In the genomic region with DNA sequence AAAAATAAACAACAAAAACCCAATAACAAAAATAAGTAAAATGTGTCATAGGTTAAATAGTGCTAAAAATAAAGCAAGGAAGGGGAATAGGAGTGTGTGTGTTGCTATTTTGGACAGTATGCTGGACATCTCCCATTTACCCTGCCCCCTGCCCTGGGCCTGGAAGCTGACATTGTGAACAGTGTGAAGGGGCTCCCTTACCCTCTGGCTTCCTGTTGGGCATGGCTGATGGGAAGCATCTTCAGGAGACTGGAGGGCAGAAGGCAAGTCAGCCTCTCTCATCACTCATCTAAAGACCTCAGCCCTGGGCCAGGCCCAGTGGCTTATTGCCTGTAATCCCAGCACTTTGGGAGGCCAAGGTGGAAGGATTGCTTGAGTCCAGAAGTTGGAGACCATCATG, we compare ENCODE assay signal across 29 cellular contexts.
"Had no signal": no experiment of that assay in that cellular context is flagged by ENCODE, and none has a peak within 500 bp of the region (broad histone marks: within the 10 kb centered on the region; RNA-seq: fewer than 3 reads in every experiment).

No MANE protein-coding gene starts in this region.

- H3K4me3 ChIP-seq: ascending aorta, cardiac muscle cell, coronary artery, dorsolateral prefrontal cortex, gastroesophageal sphincter, hepatocyte, testis, transverse colon, uterus had no signal

- H3K79me2 ChIP-seq: hepatocyte, parathyroid adenoma had no signal

- H3K9me3 ChIP-seq: ascending aorta, gastroesophageal sphincter, testis, transverse colon, uterus had no signal

- H3K27ac Mint-ChIP-seq: activated B cell treated with CpG ODN at 0.5 μM for 24 hours; activated naive CD4-positive, alpha-beta T cell treated with anti-CD3 and anti-CD28 coated beads, Interleukin-2, amount 10 ng/mL, durations not matched to agents 7 days and 5 days; activated naive CD8-positive, alpha-beta T cell treated with anti-CD3 and anti-CD28 coated beads, Interleukin-2, amount 10 ng/mL, durations not matched to agents 7 days and 5 days; activated T-cell treated with anti-CD3 and anti-CD28 coated beads, Interleukin-2, amount 50 U/mL, for 72 hours; brain; naive thymus-derived CD4-positive, alpha-beta T cell; T-helper 2 cell treated with Interferon-gamma antibody and Interleukin-4, amounts not matched to agents 5 μg/mL and 100 μg/mL, for 36 hours had no signal

- H3K4me3 Mint-ChIP-seq: activated B cell treated with CpG ODN at 0.5 μM for 24 hours; activated naive CD4-positive, alpha-beta T cell treated with anti-CD3 and anti-CD28 coated beads, Interleukin-2, amount 10 ng/mL, durations not matched to agents 7 days and 5 days; activated naive CD8-positive, alpha-beta T cell treated with anti-CD3 and anti-CD28 coated beads, Interleukin-2, amount 10 ng/mL, durations not matched to agents 7 days and 5 days; activated T-cell treated with anti-CD3 and anti-CD28 coated beads, Interleukin-2, amount 50 U/mL, for 72 hours; brain; effector memory CD8-positive, alpha-beta T cell; naive thymus-derived CD4-positive, alpha-beta T cell; neural crest cell; T-helper 2 cell treated with Interferon-gamma antibody and Interleukin-4, amounts not matched to agents 5 μg/mL and 100 μg/mL, for 36 hours had no signal

- H2AFZ ChIP-seq: hepatocyte, parathyroid adenoma had no signal

- H3K36me3 ChIP-seq: ascending aorta, cardiac muscle cell, gastroesophageal sphincter, transverse colon, uterus had no signal

- H3K27me3 ChIP-seq: ascending aorta, cardiac muscle cell, gastroesophageal sphincter, hepatocyte, testis, uterus had no signal

- H3K27ac ChIP-seq: ascending aorta, cardiac muscle cell, coronary artery, dorsolateral prefrontal cortex, gastroesophageal sphincter, hepatocyte, parathyroid adenoma, testis, transverse colon, uterus had no signal

- H3K9me3 Mint-ChIP-seq: activated B cell treated with CpG ODN at 0.5 μM for 24 hours; activated naive CD4-positive, alpha-beta T cell treated with anti-CD3 and anti-CD28 coated beads, Interleukin-2, amount 10 ng/mL, durations not matched to agents 7 days and 5 days; activated naive CD8-positive, alpha-beta T cell treated with anti-CD3 and anti-CD28 coated beads, Interleukin-2, amount 10 ng/mL, durations not matched to agents 7 days and 5 days; activated T-cell treated with anti-CD3 and anti-CD28 coated beads, Interleukin-2, amount 50 U/mL, for 72 hours; effector memory CD8-positive, alpha-beta T cell; neural crest cell; T-helper 2 cell treated with Interferon-gamma antibody and Interleukin-4, amounts not matched to agents 5 μg/mL and 100 μg/mL, for 36 hours had no signal

- H3K36me3 Mint-ChIP-seq: activated naive CD4-positive, alpha-beta T cell treated with anti-CD3 and anti-CD28 coated beads, Interleukin-2, amount 10 ng/mL, durations not matched to agents 7 days and 5 days; activated naive CD8-positive, alpha-beta T cell treated with anti-CD3 and anti-CD28 coated beads, Interleukin-2, amount 10 ng/mL, durations not matched to agents 7 days and 5 days; brain; naive thymus-derived CD4-positive, alpha-beta T cell had no signal

- DNase-seq: activated B cell treated with CpG ODN at 0.5 μM for 24 hours; activated CD4-positive, alpha-beta T cell treated with anti-CD3 and anti-CD28 coated beads, Interleukin-2, amount 50 U/mL, for 4 hours; activated naive CD4-positive, alpha-beta T cell treated with anti-CD3 and anti-CD28 coated beads, Interleukin-2, amount 10 ng/mL, durations not matched to agents 7 days and 5 days; activated naive CD8-positive, alpha-beta T cell treated with anti-CD3 and anti-CD28 coated beads, Interleukin-2, amount 10 ng/mL, durations not matched to agents 7 days and 5 days; activated T-cell treated with anti-CD3 and anti-CD28 coated beads, Interleukin-2, amount 50 U/mL, for 72 hours; cerebellar nuclear complex; effector memory CD8-positive, alpha-beta T cell; kidney; left colon; midbrain; naive thymus-derived CD4-positive, alpha-beta T cell; nucleus accumbens; stimulated activated CD4-positive, alpha-beta T cell treated with anti-CD3 and anti-CD28 coated beads, Interleukin-2, amount 100 ng/mL, for 48 hours; stimulated activated naive CD8-positive, alpha-beta T cell treated with anti-CD3 and anti-CD28 coated beads, Interleukin-15, Interleukin-2, amounts not matched to agents 100 U/mL and 50 U/mL, for 24 hours; T-helper 1 cell; testis; transverse colon; uterus had no signal

- ATAC-seq: activated T-cell treated with anti-CD3 and anti-CD28 coated beads, Interleukin-2, amount 50 U/mL, for 72 hours; effector memory CD8-positive, alpha-beta T cell; gastroesophageal sphincter; left colon; naive thymus-derived CD4-positive, alpha-beta T cell; right cardiac atrium; stimulated activated naive CD8-positive, alpha-beta T cell treated with anti-CD3 and anti-CD28 coated beads, Interleukin-15, Interleukin-2, amounts not matched to agents 100 U/mL and 50 U/mL, for 24 hours had no signal

- H3K4me2 ChIP-seq: hepatocyte had no signal
